1 cellular context compared by ENCODE assay signal in genomic region chr1:9180077-9180819, GRCh38.
TF ChIP-seq lines count a peak whose summit lies in the region.

No MANE protein-coding gene starts in this region.

TF ChIP-seq in HepG2, 621 proteins besides CTCF, POLR2A, EP300 and RAD21 (continued from another document and continues in another):
- no peak for TF ChIP-seq SRSF4 (IDR thresholded peaks at IDR 0.05; ENCODE audit: low read depth, low read length, poor library complexity, severe bottlenecking)
- no peak for TF ChIP-seq ZMAT3 (CRISPR knock-in tag; conservative IDR thresholded peaks at IDR 0.05)
- TF ChIP-seq RFXANK (CRISPR knock-in tag; IDR thresholded peaks at IDR 0.05), result no peak
- TF ChIP-seq FOXA1 (IDR thresholded peaks at IDR 0.05), result no peak
- TF ChIP-seq FOXA1 (CRISPR knock-in tag; IDR thresholded peaks at IDR 0.05), result peak; percentile 43
- TF ChIP-seq, protein P1, sequence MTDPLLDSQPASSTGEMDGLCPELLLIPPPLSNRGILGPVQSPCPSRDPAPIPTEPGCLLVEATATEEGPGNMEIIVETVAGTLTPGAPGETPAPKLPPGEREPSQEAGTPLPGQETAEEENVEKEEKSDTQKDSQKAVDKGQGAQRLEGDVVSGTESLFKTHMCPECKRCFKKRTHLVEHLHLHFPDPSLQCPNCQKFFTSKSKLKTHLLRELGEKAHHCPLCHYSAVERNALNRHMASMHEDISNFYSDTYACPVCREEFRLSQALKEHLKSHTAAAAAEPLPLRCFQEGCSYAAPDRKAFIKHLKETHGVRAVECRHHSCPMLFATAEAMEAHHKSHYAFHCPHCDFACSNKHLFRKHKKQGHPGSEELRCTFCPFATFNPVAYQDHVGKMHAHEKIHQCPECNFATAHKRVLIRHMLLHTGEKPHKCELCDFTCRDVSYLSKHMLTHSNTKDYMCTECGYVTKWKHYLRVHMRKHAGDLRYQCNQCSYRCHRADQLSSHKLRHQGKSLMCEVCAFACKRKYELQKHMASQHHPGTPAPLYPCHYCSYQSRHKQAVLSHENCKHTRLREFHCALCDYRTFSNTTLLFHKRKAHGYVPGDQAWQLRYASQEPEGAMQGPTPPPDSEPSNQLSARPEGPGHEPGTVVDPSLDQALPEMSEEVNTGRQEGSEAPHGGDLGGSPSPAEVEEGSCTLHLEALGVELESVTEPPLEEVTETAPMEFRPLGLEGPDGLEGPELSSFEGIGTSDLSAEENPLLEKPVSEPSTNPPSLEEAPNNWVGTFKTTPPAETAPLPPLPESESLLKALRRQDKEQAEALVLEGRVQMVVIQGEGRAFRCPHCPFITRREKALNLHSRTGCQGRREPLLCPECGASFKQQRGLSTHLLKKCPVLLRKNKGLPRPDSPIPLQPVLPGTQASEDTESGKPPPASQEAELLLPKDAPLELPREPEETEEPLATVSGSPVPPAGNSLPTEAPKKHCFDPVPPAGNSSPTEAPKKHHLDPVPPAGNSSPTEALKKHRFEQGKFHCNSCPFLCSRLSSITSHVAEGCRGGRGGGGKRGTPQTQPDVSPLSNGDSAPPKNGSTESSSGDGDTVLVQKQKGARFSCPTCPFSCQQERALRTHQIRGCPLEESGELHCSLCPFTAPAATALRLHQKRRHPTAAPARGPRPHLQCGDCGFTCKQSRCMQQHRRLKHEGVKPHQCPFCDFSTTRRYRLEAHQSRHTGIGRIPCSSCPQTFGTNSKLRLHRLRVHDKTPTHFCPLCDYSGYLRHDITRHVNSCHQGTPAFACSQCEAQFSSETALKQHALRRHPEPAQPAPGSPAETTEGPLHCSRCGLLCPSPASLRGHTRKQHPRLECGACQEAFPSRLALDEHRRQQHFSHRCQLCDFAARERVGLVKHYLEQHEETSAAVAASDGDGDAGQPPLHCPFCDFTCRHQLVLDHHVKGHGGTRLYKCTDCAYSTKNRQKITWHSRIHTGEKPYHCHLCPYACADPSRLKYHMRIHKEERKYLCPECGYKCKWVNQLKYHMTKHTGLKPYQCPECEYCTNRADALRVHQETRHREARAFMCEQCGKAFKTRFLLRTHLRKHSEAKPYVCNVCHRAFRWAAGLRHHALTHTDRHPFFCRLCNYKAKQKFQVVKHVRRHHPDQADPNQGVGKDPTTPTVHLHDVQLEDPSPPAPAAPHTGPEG (CRISPR knock-in tag; IDR thresholded peaks at IDR 0.05), result no peak
- TF ChIP-seq HOXA3 (CRISPR knock-in tag; IDR thresholded peaks at IDR 0.05), result no peak
- 0 out of 2 replicates have a peak, but pooled peaks have one; percentile 26 for TF ChIP-seq NCOA2 (CRISPR knock-in tag; IDR thresholded peaks at IDR 0.05)
- TF ChIP-seq ZFX (CRISPR knock-in tag; IDR thresholded peaks at IDR 0.05; ENCODE audit: low read depth), result no peak
- peak; percentile 65; the same call in 1 of the 2 replicates for TF ChIP-seq ZNF263 (CRISPR knock-in tag; IDR thresholded peaks at IDR 0.05)
- TF ChIP-seq FOXM1 (CRISPR knock-in tag; IDR thresholded peaks at IDR 0.05), result no peak
- peak; percentile 70 for TF ChIP-seq FOXA3 (CRISPR knock-in tag; IDR thresholded peaks at IDR 0.05)
- no peak for TF ChIP-seq MTA3 (CRISPR knock-in tag; IDR thresholded peaks at IDR 0.05)
- no peak for TF ChIP-seq YEATS4 (CRISPR knock-in tag; IDR thresholded peaks at IDR 0.05; ENCODE audit: borderline replicate concordance)
- TF ChIP-seq NFKB2 (CRISPR knock-in tag; IDR thresholded peaks at IDR 0.05; ENCODE audit: borderline replicate concordance), result no peak
- no peak for TF ChIP-seq FLYWCH1 (CRISPR knock-in tag; IDR thresholded peaks at IDR 0.05)
- TF ChIP-seq MAF1 (CRISPR knock-in tag; IDR thresholded peaks at IDR 0.05; ENCODE audit: borderline replicate concordance), result no peak
- TF ChIP-seq ZNF329 (CRISPR knock-in tag; IDR thresholded peaks at IDR 0.05; ENCODE audit: low read depth), result no peak
- TF ChIP-seq NR2F6 (IDR thresholded peaks at IDR 0.05), result peak; percentile 69
- TF ChIP-seq NR2F6 (CRISPR knock-in tag; IDR thresholded peaks at IDR 0.05), result peak; percentile 67
- peak in 1 of 2 experiments; percentile 37; a peak in 2 of 4 replicates for TF ChIP-seq NR2F1 (CRISPR knock-in tag; IDR thresholded peaks at IDR 0.05)
- 0 out of 2 replicates have a peak, but pooled peaks have one; percentile 26 for TF ChIP-seq JUND (CRISPR knock-in tag; IDR thresholded peaks at IDR 0.05)
- no peak for TF ChIP-seq ZNF597 (CRISPR knock-in tag; IDR thresholded peaks at IDR 0.05)
- TF ChIP-seq MTA1 (CRISPR knock-in tag; IDR thresholded peaks at IDR 0.05; ENCODE audit: borderline replicate concordance), result no peak
- TF ChIP-seq ZC3H13 (CRISPR knock-in tag; IDR thresholded peaks at IDR 0.05), result peak; percentile 37; the same call in 1 of the 2 replicates
- no peak for TF ChIP-seq RFX5 (IDR thresholded peaks at IDR 0.05; ENCODE audit: low read depth, low read length)
- TF ChIP-seq ZNF180 (CRISPR knock-in tag; IDR thresholded peaks at IDR 0.05; ENCODE audit: borderline replicate concordance, low read depth), result no peak
- TF ChIP-seq, protein P2, sequence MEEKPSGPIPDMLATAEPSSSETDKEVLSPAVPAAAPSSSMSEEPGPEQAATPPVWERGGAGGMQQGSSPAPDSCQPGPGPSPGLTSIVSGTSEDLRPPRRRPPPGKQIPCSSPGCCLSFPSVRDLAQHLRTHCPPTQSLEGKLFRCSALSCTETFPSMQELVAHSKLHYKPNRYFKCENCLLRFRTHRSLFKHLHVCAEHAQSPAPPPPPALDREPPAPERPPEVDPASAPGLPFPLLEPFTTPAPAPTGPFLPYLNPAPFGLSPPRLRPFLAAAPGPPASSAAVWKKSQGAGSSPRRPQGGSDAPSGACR (CRISPR knock-in tag; IDR thresholded peaks at IDR 0.05), result no peak
- no peak for TF ChIP-seq CAMTA2 (CRISPR knock-in tag; IDR thresholded peaks at IDR 0.05; ENCODE audit: borderline replicate concordance)
- TF ChIP-seq MATR3 (CRISPR knock-in tag; IDR thresholded peaks at IDR 0.05), result no peak
- no peak for TF ChIP-seq NFE2L1 (CRISPR knock-in tag; IDR thresholded peaks at IDR 0.05; ENCODE audit: borderline replicate concordance)
- no peak for TF ChIP-seq HMG20B (CRISPR knock-in tag; conservative IDR thresholded peaks at IDR 0.05)
- TF ChIP-seq U2AF2 (IDR thresholded peaks at IDR 0.05; ENCODE audit: low read depth, low read length), result no peak
- no peak for TF ChIP-seq PRDM10 (CRISPR knock-in tag; IDR thresholded peaks at IDR 0.05; ENCODE audit: low read depth)
- TF ChIP-seq MXD4 (CRISPR knock-in tag; IDR thresholded peaks at IDR 0.05), result peak; percentile 10; the same call in 1 of the 2 replicates
- TF ChIP-seq ZNF652 (CRISPR knock-in tag; IDR thresholded peaks at IDR 0.05; ENCODE audit: borderline replicate concordance, low read depth), result no peak
- TF ChIP-seq, protein P3, sequence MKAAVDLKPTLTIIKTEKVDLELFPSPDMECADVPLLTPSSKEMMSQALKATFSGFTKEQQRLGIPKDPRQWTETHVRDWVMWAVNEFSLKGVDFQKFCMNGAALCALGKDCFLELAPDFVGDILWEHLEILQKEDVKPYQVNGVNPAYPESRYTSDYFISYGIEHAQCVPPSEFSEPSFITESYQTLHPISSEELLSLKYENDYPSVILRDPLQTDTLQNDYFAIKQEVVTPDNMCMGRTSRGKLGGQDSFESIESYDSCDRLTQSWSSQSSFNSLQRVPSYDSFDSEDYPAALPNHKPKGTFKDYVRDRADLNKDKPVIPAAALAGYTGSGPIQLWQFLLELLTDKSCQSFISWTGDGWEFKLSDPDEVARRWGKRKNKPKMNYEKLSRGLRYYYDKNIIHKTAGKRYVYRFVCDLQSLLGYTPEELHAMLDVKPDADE (CRISPR knock-in tag; IDR thresholded peaks at IDR 0.05), result no peak
- TF ChIP-seq ARID4A (CRISPR knock-in tag; IDR thresholded peaks at IDR 0.05; ENCODE audit: borderline replicate concordance), result no peak; the same call in 1 of the 2 replicates
- no peak for TF ChIP-seq ZNF788 (CRISPR knock-in tag; IDR thresholded peaks at IDR 0.05; ENCODE audit: borderline replicate concordance)
- 0 out of 2 replicates have a peak, but pooled peaks have one; percentile 21 for TF ChIP-seq ZBTB7B (CRISPR knock-in tag; IDR thresholded peaks at IDR 0.05)
- TF ChIP-seq RFXAP (CRISPR knock-in tag; IDR thresholded peaks at IDR 0.05; ENCODE audit: borderline replicate concordance), result no peak
- TF ChIP-seq SP5 (CRISPR knock-in tag; IDR thresholded peaks at IDR 0.05; ENCODE audit: borderline replicate concordance, low read depth), result peak; percentile 86
- 0 out of 2 replicates have a peak, but pooled peaks have one; percentile 25 for TF ChIP-seq SP4 (CRISPR knock-in tag; IDR thresholded peaks at IDR 0.05)
- TF ChIP-seq KDM5A (IDR thresholded peaks at IDR 0.05; ENCODE audit: borderline replicate concordance, low read length), result no peak
- TF ChIP-seq ZNF784 (CRISPR knock-in tag; IDR thresholded peaks at IDR 0.05; ENCODE audit: borderline replicate concordance), result 0 out of 2 replicates have a peak, but pooled peaks have one; percentile 38
- TF ChIP-seq FOXO1 (CRISPR knock-in tag; IDR thresholded peaks at IDR 0.05), result no peak
- peak; percentile 40; the same call in 1 of the 2 replicates for TF ChIP-seq PHF21A (CRISPR knock-in tag; IDR thresholded peaks at IDR 0.05)
- peak; percentile 32; the same call in 1 of the 2 replicates for TF ChIP-seq HNF4A (CRISPR knock-in tag; IDR thresholded peaks at IDR 0.05)
